ENCODE assay signal across 18 cellular contexts in genomic region chr14:61392297-61392696, GRCh38.
"Had no signal": no experiment of that assay in that cellular context is flagged by ENCODE, and none has a peak within 500 bp of the region (broad histone marks: within the 10 kb centered on the region; RNA-seq: fewer than 3 reads in every experiment).

No MANE protein-coding gene starts in this region.

- H3K36me3 Mint-ChIP-seq: neural progenitor cell, WTC11 had no signal

- DNase-seq: activated CD8-positive, alpha-beta memory T cell treated with anti-CD3 and anti-CD28 coated beads, Interleukin-2, amount 50 U/mL, for 4 hours; activated gamma-delta T cell treated with Interleukin-2 at 50 U/mL for 16 hours; amniotic stem cell; body of pancreas; cerebellar nuclear complex; dermis blood vessel endothelial cell; endodermal cell; kidney glomerular epithelial cell; mesendoderm; stimulated activated CD4-positive, alpha-beta T cell treated with anti-CD3 and anti-CD28 coated beads, Interleukin-4, amount 100 ng/mL, for 4 hours had no signal

- H3K9ac ChIP-seq: neural progenitor cell, parathyroid adenoma had no signal

- H3K4me1 ChIP-seq: parathyroid adenoma had no signal

- H3K27ac ChIP-seq: body of pancreas, hepatocyte, neural progenitor cell, parathyroid adenoma, tibial nerve, vagina had no signal

- H2AFZ ChIP-seq: hepatocyte, neural progenitor cell, parathyroid adenoma had no signal

- H3K4me1 Mint-ChIP-seq: WTC11 had no signal

- H3K4me3 ChIP-seq: body of pancreas, hepatocyte, neural progenitor cell, tibial nerve, vagina had no signal

- H3K79me2 ChIP-seq: hepatocyte, parathyroid adenoma had no signal

- H3K9me3 ChIP-seq: body of pancreas, tibial nerve, vagina had no signal

- H3K36me3 ChIP-seq: neural progenitor cell, tibial nerve, vagina had no signal

- H3K27ac Mint-ChIP-seq: endodermal cell; neural progenitor cell; T-helper 1 cell treated with Interleukin-12 subunit alpha and Interleukin-12 subunit beta and Interleukin-4 antibody, amounts not matched to agents 30 μg/mL and 1 μg/mL, for 36 hours; WTC11 had no signal

- H3K4me3 Mint-ChIP-seq: endodermal cell; neural progenitor cell; T-helper 1 cell treated with Interleukin-12 subunit alpha and Interleukin-12 subunit beta and Interleukin-4 antibody, amounts not matched to agents 30 μg/mL and 1 μg/mL, for 36 hours; WTC11 had no signal

- H3K9me3 Mint-ChIP-seq: endodermal cell; neural progenitor cell; T-helper 1 cell treated with Interleukin-12 subunit alpha and Interleukin-12 subunit beta and Interleukin-4 antibody, amounts not matched to agents 30 μg/mL and 1 μg/mL, for 36 hours; WTC11 had no signal

- ATAC-seq: body of pancreas, SK-N-SH treated with all-trans-retinoic acid at 6 μM for 48 hours, WTC11 had no signal

- H3K4me2 ChIP-seq: hepatocyte, neural progenitor cell had no signal

- H3K27me3 ChIP-seq: body of pancreas, hepatocyte, neural progenitor cell, tibial nerve, vagina had no signal
